8 cellular contexts compared by ENCODE assay signal in the genomic region with DNA sequence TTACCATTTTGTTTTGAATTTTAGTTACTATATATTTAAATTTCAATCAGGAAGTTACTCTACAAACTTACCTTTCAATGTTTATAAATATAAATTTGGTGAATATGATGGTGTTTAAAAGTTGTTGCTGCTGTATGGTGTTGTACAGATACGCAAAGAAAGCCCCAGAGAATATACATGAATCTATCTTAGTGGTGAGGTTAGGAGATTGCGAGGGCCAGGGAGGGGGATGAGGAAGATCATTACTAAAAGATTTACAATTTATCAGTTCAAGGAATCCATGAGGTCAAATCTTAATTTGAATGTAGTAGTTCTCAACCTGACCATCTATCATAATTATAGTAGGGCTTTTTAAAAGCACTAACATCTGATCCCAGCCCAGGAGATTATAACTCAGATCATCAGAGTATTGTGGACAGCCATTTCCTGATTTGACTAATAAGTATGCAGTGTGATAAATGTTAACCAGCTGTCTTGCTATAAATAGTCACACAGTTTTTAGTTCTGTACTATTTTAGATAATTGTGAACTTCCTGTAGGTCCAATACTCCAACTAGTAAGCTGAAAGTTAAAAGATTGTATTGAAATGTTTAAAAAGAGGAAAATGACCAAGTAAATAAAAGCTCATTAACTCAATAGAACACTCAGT. TPM values are rescaled to one million over a fixed set of nuclear protein-coding genes. Genes with fewer than 3 reads are reported as not detected.
A peak's percentile ranks its signal among the peaks of the same experiment; 100 is the strongest.
DNase-seq lines count a peak whose midpoint lies in the region; ATAC-seq and TF ChIP-seq lines count a peak whose summit lies in the region.

No MANE protein-coding gene starts in this region.

- no peaks in the 10 kb centered on the region for H3K79me2 ChIP-seq in GM23248 (ENCODE audit: insufficient read depth)

- no peaks in the 10 kb centered on the region for H3K9me3 ChIP-seq in GM23248 (ENCODE audit: low read depth)
- no peaks in the 10 kb centered on the region for H3K9me3 ChIP-seq in body of pancreas

- H4K20me1 ChIP-seq in GM23248 (ENCODE audit: insufficient read depth), result no peaks in the 10 kb centered on the region

- H3K36me3 ChIP-seq in GM23248 (ENCODE audit: low read depth), result peaks cover 8% of the 10 kb centered on the region; the same call in 1 of the 2 replicates
- H3K36me3 ChIP-seq in body of pancreas (replicated peaks in 1 of 2; ENCODE audit: insufficient read depth in 1 of 2, low read depth in 2 of 2), result peaks cover 0 to 3% of the 10 kb centered on the region in 2 donors

- peaks cover 37% of the 10 kb centered on the region for H3K36me3 Mint-ChIP-seq in memory B cell

- peaks cover 14% of the 10 kb centered on the region for H3K4me1 ChIP-seq in GM23248 (ENCODE audit: insufficient read depth)
- H3K4me1 ChIP-seq in body of pancreas, result peaks cover 15% of the 10 kb centered on the region

- H3K27ac Mint-ChIP-seq in memory B cell, result peak overlapping the region; percentile 91

- no peak overlapping the region for H2AFZ ChIP-seq in GM23248

- no peaks in the 10 kb centered on the region for H3K9me2 ChIP-seq in GM23248 (ENCODE audit: insufficient read depth)

- H3K4me3 ChIP-seq in GM23248, result no peak overlapping the region
- H3K4me3 ChIP-seq in body of pancreas, result no peak overlapping the region

- H3K9ac ChIP-seq in GM23248, result no peak overlapping the region

- TF ChIP-seq CTCF in body of pancreas (IDR thresholded peaks at IDR 0.05), result no peak

- no peak for TF ChIP-seq POLR2A in body of pancreas (IDR thresholded peaks at IDR 0.05)

- peaks cover 5% of the 10 kb centered on the region for H3K9me3 Mint-ChIP-seq in memory B cell

- in situ Hi-C loops in GM23248 (cut with MboI), result no loop called here

- peak; percentile 13 for DNase-seq in GM23248
- DNase-seq in NCI-H146 (lab: John Stamatoyannopoulos, UW), result peak; percentile 25
- no peak for DNase-seq in memory B cell (ENCODE audit: low spot score in 2 of 2)
- DNase-seq in kidney glomerular epithelial cell (lab: John Stamatoyannopoulos, UW), result no peak
- no peak for DNase-seq in head of caudate nucleus
- no peak for DNase-seq in body of pancreas
- no peak for DNase-seq in stimulated activated naive CD4-positive, alpha-beta T cell (lab: John Stamatoyannopoulos, UW)

- H3K4me3 Mint-ChIP-seq in memory B cell, result peak overlapping the region; percentile 81

- H3K27ac ChIP-seq in GM23248, result no peak overlapping the region
- no peak overlapping the region for H3K27ac ChIP-seq in body of pancreas

- WGBS in GM23248 (ENCODE audit: low coverage in 1 of 2, low lambda C conversion rate in 2 of 2, missing lambda C conversion rate in 2 of 2), 2 experiments, result 94 to 97% methylated on average over 2 of the region's 2 CpGs
- 91 to 97% methylated on average over 2 of the region's 2 CpGs for WGBS in body of pancreas, 2 donors

- peaks cover 53% of the 10 kb centered on the region for H3K4me1 Mint-ChIP-seq in memory B cell

- intact Hi-C loops in head of caudate nucleus (cut with DNase I) (no loop called here), body of pancreas (cut with DNase I) (loop anchor here (10.0 kb wide), 1 partner anchor 622 kb away; no protein-coding TSS in a partner anchor)

- peaks cover 5% of the 10 kb centered on the region for H3F3A ChIP-seq in GM23248 (ENCODE audit: insufficient read depth)

- peak overlapping the region; percentile 23 for H3K4me2 ChIP-seq in GM23248 (ENCODE audit: unreplicated experiment)

- no peaks in the 10 kb centered on the region for H3K27me3 Mint-ChIP-seq in memory B cell

- no peaks in the 10 kb centered on the region for H3K27me3 ChIP-seq in GM23248 (replicated peaks; ENCODE audit: insufficient read depth)
- no peaks in the 10 kb centered on the region for H3K27me3 ChIP-seq in body of pancreas

- ATAC-seq in GM18517 (IDR thresholded peaks at IDR 0.05; ENCODE audit: unreplicated experiment) (peak; percentile 93), memory B cell (ENCODE audit: low read depth) (peak; percentile 83), body of pancreas (no peak)

RNA-seq across cellular contexts. Expression of gene FAM3C, which starts 23.6 kb away (rescaled TPM):
- 38.6 and 43.5 TPM in 2 replicates for total RNA-seq in GM23248 (2014; rRNA removed; shearing (Covaris generic))
- polyA plus RNA-seq in GM23248 (2016; fragmentation: Nextera tagmentation; extraction: Ambion mirVana), result 52.4 and 53.1 TPM in 2 replicates
- total RNA-seq in body of pancreas, result 10 to 100 TPM; 33.6 to 69.3 TPM

RNA-seq across cellular contexts. Expression of gene WNT16, which starts 43.7 kb away (rescaled TPM):
- total RNA-seq in GM23248 (2014; rRNA removed; shearing (Covaris generic)), result 0.22 TPM in 1 of 2 replicates, not detected in the other
- polyA plus RNA-seq in GM23248 (2016; fragmentation: Nextera tagmentation; extraction: Ambion mirVana), result 0.23 TPM in 2 replicates
- not detected for total RNA-seq in body of pancreas

Comparison
In these comparisons a context has a peak if more than half of its experiments do, and no peak if none do; other contexts are left out.
1. DNase-seq: peak in GM23248 (single experiment) and NCI-H146 (single experiment); none in memory B cell (0 of 2), kidney glomerular epithelial cell (single experiment), head of caudate nucleus (0 of 42), body of pancreas (0 of 4) and stimulated activated naive CD4-positive, alpha-beta T cell (0 of 6).